In genomic region chr10:5466451-5466996, GRCh38 we compare ENCODE assay signal across 11 cellular contexts. TPM values are rescaled to one million over a fixed set of nuclear protein-coding genes. Genes with fewer than 3 reads are reported as not detected.
DNase-seq lines count a peak whose midpoint lies in the region; ATAC-seq and TF ChIP-seq lines count a peak whose summit lies in the region.
"Had no signal": no experiment of that assay in that cellular context is flagged by ENCODE, and none has a peak within 500 bp of the region (broad histone marks: within the 10 kb centered on the region; RNA-seq: fewer than 3 reads in every experiment).

No MANE protein-coding gene starts in this region.

- no peak overlapping the region for H3K4me3 ChIP-seq in adipocyte (ENCODE audit: low read length)
- H3K4me3 ChIP-seq in upper lobe of right lung: no peak overlapping the region
- H3K4me3 ChIP-seq: BLaER1 had no signal

- no peaks in the 10 kb centered on the region for H3K36me3 Mint-ChIP-seq in activated CD8-positive, alpha-beta T cell treated with anti-CD3 and anti-CD28 coated beads for 36 hours (ENCODE audit: low read depth)
- H3K36me3 Mint-ChIP-seq in activated CD8-positive, alpha-beta T cell treated with anti-CD3 and anti-CD28 coated beads, Interleukin-2, amount 10 ng/mL, durations not matched to agents 7 days and 5 days (ENCODE audit: low read depth): no peaks in the 10 kb centered on the region

- no peak for DNase-seq in activated CD8-positive, alpha-beta T cell treated with anti-CD3 and anti-CD28 coated beads for 36 hours
- no peak for DNase-seq in activated CD8-positive, alpha-beta T cell treated with anti-CD3 and anti-CD28 coated beads, Interleukin-2, amount 10 ng/mL, durations not matched to agents 7 days and 5 days
- DNase-seq in adipocyte (ENCODE audit: low read depth) (peak; percentile 87), left colon (peak; percentile 82 to 89), upper lobe of right lung (peak; percentile 84), germinal center (ENCODE audit: low spot score) (no peak), hippocampal formation (lab: John Stamatoyannopoulos, UW) (no peak)
- DNase-seq: T-helper 2 cell had no signal

- no peak for TF ChIP-seq CTCF in activated CD8-positive, alpha-beta T cell treated with anti-CD3 and anti-CD28 coated beads for 36 hours (IDR thresholded peaks at IDR 0.05)
- no peak for TF ChIP-seq CTCF in upper lobe of right lung (IDR thresholded peaks at IDR 0.05)

- peak overlapping the region; percentile 73 for H3K27ac ChIP-seq in upper lobe of right lung
- H3K27ac ChIP-seq: BLaER1 had no signal

- peak overlapping the region; percentile 30 for H3K9ac ChIP-seq in adipocyte (ENCODE audit: low read length)
- H3K9ac ChIP-seq: BLaER1 had no signal

- H3K9me3 ChIP-seq in adipocyte (ENCODE audit: control insufficient read depth, low read length): peaks cover 7% of the 10 kb centered on the region
- H3K9me3 ChIP-seq in upper lobe of right lung: no peaks in the 10 kb centered on the region

- no peak overlapping the region for H3K27ac Mint-ChIP-seq in activated CD8-positive, alpha-beta T cell treated with anti-CD3 and anti-CD28 coated beads for 36 hours
- H3K27ac Mint-ChIP-seq in activated CD8-positive, alpha-beta T cell treated with anti-CD3 and anti-CD28 coated beads, Interleukin-2, amount 10 ng/mL, durations not matched to agents 7 days and 5 days: no peak overlapping the region

- peak; percentile 13 for ATAC-seq in activated CD8-positive, alpha-beta T cell treated with anti-CD3 and anti-CD28 coated beads for 36 hours
- no peak for ATAC-seq in activated CD8-positive, alpha-beta T cell treated with anti-CD3 and anti-CD28 coated beads, Interleukin-2, amount 10 ng/mL, durations not matched to agents 7 days and 5 days
- ATAC-seq in left colon: peak; percentile 87
- ATAC-seq in upper lobe of right lung: peak; percentile 89
- no peak for ATAC-seq in GM21717 (IDR thresholded peaks at IDR 0.05; ENCODE audit: unreplicated experiment)

- H3K9me3 Mint-ChIP-seq in activated CD8-positive, alpha-beta T cell treated with anti-CD3 and anti-CD28 coated beads for 36 hours: no peaks in the 10 kb centered on the region
- H3K9me3 Mint-ChIP-seq in activated CD8-positive, alpha-beta T cell treated with anti-CD3 and anti-CD28 coated beads, Interleukin-2, amount 10 ng/mL, durations not matched to agents 7 days and 5 days (ENCODE audit: insufficient read depth): no peaks in the 10 kb centered on the region

- CTCF ChIA-PET in activated CD8-positive, alpha-beta T cell treated with anti-CD3 and anti-CD28 coated beads for 36 hours (lab: Charles Lee): interaction anchor here (1.1 to 3.8 kb wide), 3 partner anchors 24 to 157 kb away, joined by 3 to 12 read pairs (median 3); no protein-coding TSS in a partner anchor
- CTCF ChIA-PET in activated CD8-positive, alpha-beta T cell treated with anti-CD3 and anti-CD28 coated beads, Interleukin-2, amount 10 ng/mL, durations not matched to agents 7 days and 5 days (lab: Charles Lee): no interaction called here

- H3K36me3 ChIP-seq in adipocyte (ENCODE audit: control insufficient read depth, insufficient read depth, low read length, severe bottlenecking) (no peaks in the 10 kb centered on the region), upper lobe of right lung (no peaks in the 10 kb centered on the region)

- no peaks in the 10 kb centered on the region for H3K4me1 Mint-ChIP-seq in activated CD8-positive, alpha-beta T cell treated with anti-CD3 and anti-CD28 coated beads for 36 hours (ENCODE audit: low read depth)
- no peaks in the 10 kb centered on the region for H3K4me1 Mint-ChIP-seq in activated CD8-positive, alpha-beta T cell treated with anti-CD3 and anti-CD28 coated beads, Interleukin-2, amount 10 ng/mL, durations not matched to agents 7 days and 5 days (ENCODE audit: low read depth)

- no peak overlapping the region for H3K4me3 Mint-ChIP-seq in activated CD8-positive, alpha-beta T cell treated with anti-CD3 and anti-CD28 coated beads for 36 hours
- no peak overlapping the region for H3K4me3 Mint-ChIP-seq in activated CD8-positive, alpha-beta T cell treated with anti-CD3 and anti-CD28 coated beads, Interleukin-2, amount 10 ng/mL, durations not matched to agents 7 days and 5 days

- POLR2A ChIA-PET in activated CD8-positive, alpha-beta T cell treated with anti-CD3 and anti-CD28 coated beads for 36 hours (lab: Charles Lee): no interaction called here
- POLR2A ChIA-PET in activated CD8-positive, alpha-beta T cell treated with anti-CD3 and anti-CD28 coated beads, Interleukin-2, amount 10 ng/mL, durations not matched to agents 7 days and 5 days (lab: Charles Lee): no interaction called here

- peaks cover 40% of the 10 kb centered on the region for H3K4me1 ChIP-seq in adipocyte (ENCODE audit: control insufficient read depth, insufficient read depth, low read length)
- no peaks in the 10 kb centered on the region for H3K4me1 ChIP-seq in upper lobe of right lung

- H3K27me3 Mint-ChIP-seq in activated CD8-positive, alpha-beta T cell treated with anti-CD3 and anti-CD28 coated beads for 36 hours: peaks cover 2% of the 10 kb centered on the region
- H3K27me3 Mint-ChIP-seq in activated CD8-positive, alpha-beta T cell treated with anti-CD3 and anti-CD28 coated beads, Interleukin-2, amount 10 ng/mL, durations not matched to agents 7 days and 5 days (ENCODE audit: low read depth): no peaks in the 10 kb centered on the region

- intact Hi-C loops in activated CD8-positive, alpha-beta T cell treated with anti-CD3 and anti-CD28 coated beads for 36 hours (cut with micrococcal nuclease): no loop called here
- intact Hi-C loops in left colon (cut with DNase I, micrococcal nuclease): no loop called here
- intact Hi-C loops in upper lobe of right lung (cut with DNase I): no loop called here

- H3K27me3 ChIP-seq in adipocyte (replicated peaks; ENCODE audit: control insufficient read depth, insufficient read depth, low read length) (no peaks in the 10 kb centered on the region), upper lobe of right lung (no peaks in the 10 kb centered on the region)
- H3K27me3 ChIP-seq: BLaER1 had no signal

RNA-seq across cellular contexts. Expression of gene CALML5, which starts 32.8 kb away (rescaled TPM):
- total RNA-seq in activated CD8-positive, alpha-beta T cell treated with anti-CD3 and anti-CD28 coated beads for 36 hours: not detected
- not detected for total RNA-seq in activated CD8-positive, alpha-beta T cell treated with anti-CD3 and anti-CD28 coated beads, Interleukin-2, amount 10 ng/mL, durations not matched to agents 7 days and 5 days
- total RNA-seq in left colon (not detected), upper lobe of right lung (not detected)
- total RNA-seq: epithelial cell of proximal tubule had no signal

RNA-seq across cellular contexts. Expression of gene NET1, which starts 54.2 kb away (rescaled TPM):
- total RNA-seq in activated CD8-positive, alpha-beta T cell treated with anti-CD3 and anti-CD28 coated beads for 36 hours: 10 to 100 TPM; 20.5 to 21.6 TPM
- 10 to 100 TPM; 29.9 to 38.6 TPM for total RNA-seq in activated CD8-positive, alpha-beta T cell treated with anti-CD3 and anti-CD28 coated beads, Interleukin-2, amount 10 ng/mL, durations not matched to agents 7 days and 5 days
- total RNA-seq in left colon: 100 to 1,000 TPM; 307 to 355 TPM
- 42.8 TPM for total RNA-seq in upper lobe of right lung

RNA-seq across cellular contexts. Expression of gene CALML3, which starts 58.2 kb away (rescaled TPM):
- total RNA-seq in activated CD8-positive, alpha-beta T cell treated with anti-CD3 and anti-CD28 coated beads for 36 hours: not detected
- not detected for total RNA-seq in activated CD8-positive, alpha-beta T cell treated with anti-CD3 and anti-CD28 coated beads, Interleukin-2, amount 10 ng/mL, durations not matched to agents 7 days and 5 days
- total RNA-seq in left colon (under 1 TPM; 0.08 to 0.09 TPM), upper lobe of right lung (not detected)
- total RNA-seq: epithelial cell of proximal tubule had no signal

Comparison
In these comparisons a context has a peak if more than half of its experiments do, and no peak if none do; other contexts are left out.
1. ATAC-seq: peak in activated CD8-positive, alpha-beta T cell treated with anti-CD3 and anti-CD28 coated beads for 36 hours (single experiment), left colon (single experiment) and upper lobe of right lung (single experiment); none in activated CD8-positive, alpha-beta T cell treated with anti-CD3 and anti-CD28 coated beads, Interleukin-2, amount 10 ng/mL, durations not matched to agents 7 days and 5 days (single experiment) and GM21717 (single experiment).
2. DNase-seq: peak in adipocyte (single experiment), left colon (2 of 2) and upper lobe of right lung (single experiment); none in activated CD8-positive, alpha-beta T cell treated with anti-CD3 and anti-CD28 coated beads for 36 hours (single experiment), activated CD8-positive, alpha-beta T cell treated with anti-CD3 and anti-CD28 coated beads, Interleukin-2, amount 10 ng/mL, durations not matched to agents 7 days and 5 days (single experiment), germinal center (single experiment) and hippocampal formation (0 of 2).